In the genomic region with DNA sequence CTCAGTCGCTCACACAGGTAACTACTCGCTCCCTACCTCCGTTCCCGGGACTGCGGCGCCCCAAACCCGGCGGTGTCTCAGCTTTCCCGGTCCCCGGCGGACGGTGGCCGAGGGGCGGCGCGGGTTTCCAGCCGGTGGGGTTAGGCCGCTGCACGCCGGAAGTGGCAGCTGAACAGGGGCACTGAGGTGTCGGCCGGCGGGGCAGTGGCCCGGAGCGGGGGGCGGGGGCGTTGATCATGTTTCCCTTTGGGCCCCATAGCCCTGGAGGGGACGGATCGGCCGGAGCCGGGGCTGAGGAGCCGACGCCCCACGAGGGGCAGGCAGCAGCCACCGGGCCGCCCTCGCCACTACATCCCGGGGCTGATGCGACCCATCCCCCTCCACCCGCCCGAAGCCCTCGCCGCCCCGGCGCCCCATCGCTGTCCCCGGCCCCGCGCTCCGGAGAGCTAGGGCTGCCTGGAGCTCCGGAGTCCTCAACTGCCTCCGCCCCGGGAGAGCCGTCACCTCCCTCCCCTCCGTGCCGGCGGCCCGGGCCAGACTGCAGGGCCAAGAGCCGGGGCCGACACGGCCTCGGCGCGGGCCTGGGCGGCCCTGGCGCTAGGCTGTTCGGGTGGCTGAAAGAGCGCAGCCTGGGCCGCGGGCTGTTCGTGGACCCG, we compare ENCODE assay signal across 8 cellular contexts. TPM values are rescaled to one million over a fixed set of nuclear protein-coding genes. Genes with fewer than 3 reads are reported as not detected.
DNase-seq lines count a peak whose midpoint lies in the region; ATAC-seq and TF ChIP-seq lines count a peak whose summit lies in the region.

A gene with protein sequence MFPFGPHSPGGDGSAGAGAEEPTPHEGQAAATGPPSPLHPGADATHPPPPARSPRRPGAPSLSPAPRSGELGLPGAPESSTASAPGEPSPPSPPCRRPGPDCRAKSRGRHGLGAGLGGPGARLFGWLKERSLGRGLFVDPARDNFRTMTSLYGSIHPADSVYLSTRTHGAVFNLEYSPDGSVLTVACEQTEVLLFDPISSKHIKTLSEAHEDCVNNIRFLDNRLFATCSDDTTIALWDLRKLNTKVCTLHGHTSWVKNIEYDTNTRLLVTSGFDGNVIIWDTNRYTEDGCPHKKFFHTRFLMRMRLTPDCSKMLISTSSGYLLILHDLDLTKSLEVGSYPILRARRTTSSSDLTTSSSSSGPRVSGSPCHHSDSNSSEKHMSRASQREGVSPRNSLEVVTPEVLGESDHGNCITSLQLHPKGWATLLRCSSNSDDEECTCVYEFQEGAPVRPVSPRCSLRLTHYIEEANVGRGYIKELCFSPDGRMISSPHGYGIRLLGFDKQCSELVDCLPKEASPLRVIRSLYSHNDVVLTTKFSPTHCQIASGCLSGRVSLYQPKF (plus strand): TSS at position 167 of the 656 bp plus-strand sequence. CDS start 70 bp downstream, at position 237.

- H3K27ac Mint-ChIP-seq in activated CD4-positive, alpha-beta T cell treated with anti-CD3 and anti-CD28 coated beads, Interleukin-2, amount 10 ng/mL, durations not matched to agents 7 days and 5 days = peak within 1 kb of the TSS; percentile 92

- CTCF ChIA-PET in activated CD4-positive, alpha-beta T cell treated with anti-CD3 and anti-CD28 coated beads, Interleukin-2, amount 10 ng/mL, durations not matched to agents 7 days and 5 days (lab: Charles Lee) = interaction anchor here (0.9 to 2.8 kb wide), 2 partner anchors 11 to 219 kb away, joined by 3 to 8 read pairs; no protein-coding TSS in a partner anchor

- H3K27ac ChIP-seq in left lung = peak within 1 kb of the TSS; percentile 92

- ATAC-seq in GM18873 (IDR thresholded peaks at IDR 0.05; ENCODE audit: low FRiP score, unreplicated experiment) = peak; percentile 59
- ATAC-seq in HG03135 (IDR thresholded peaks at IDR 0.05; ENCODE audit: unreplicated experiment) = peak; percentile 66
- ATAC-seq in left lung = peak; percentile 97

- peak within 1 kb of the TSS; percentile 94 for H3K4me3 Mint-ChIP-seq in activated CD4-positive, alpha-beta T cell treated with anti-CD3 and anti-CD28 coated beads, Interleukin-2, amount 10 ng/mL, durations not matched to agents 7 days and 5 days

- H3K36me3 Mint-ChIP-seq in activated CD4-positive, alpha-beta T cell treated with anti-CD3 and anti-CD28 coated beads, Interleukin-2, amount 10 ng/mL, durations not matched to agents 7 days and 5 days (ENCODE audit: low read depth) = peaks cover 15% of the 10 kb centered on the region

- intact Hi-C loops in left lung (cut with DNase I) = no loop called here

- H3K27me3 Mint-ChIP-seq in activated CD4-positive, alpha-beta T cell treated with anti-CD3 and anti-CD28 coated beads, Interleukin-2, amount 10 ng/mL, durations not matched to agents 7 days and 5 days = no peaks in the 10 kb centered on the region

- peaks cover 43% of the 10 kb centered on the region for H3K4me1 Mint-ChIP-seq in activated CD4-positive, alpha-beta T cell treated with anti-CD3 and anti-CD28 coated beads, Interleukin-2, amount 10 ng/mL, durations not matched to agents 7 days and 5 days

- peaks cover 15 to 29% of the 10 kb centered on the region in 2 donors for H3K4me1 ChIP-seq in left lung

- DNase-seq in AG10803 (ENCODE audit: low read depth) (peak; percentile 80), NCI-H446 (lab: John Stamatoyannopoulos, UW) (peak; percentile 48 to 80), dedifferentiated amniotic fluid mesenchymal stem cell (ENCODE audit: extremely low spot score) (peak; percentile 78), left lung (peak; percentile 86 to 96)
- peak; percentile 88 for DNase-seq in activated CD4-positive, alpha-beta T cell treated with anti-CD3 and anti-CD28 coated beads, Interleukin-2, amount 10 ng/mL, durations not matched to agents 7 days and 5 days
- peak; percentile 92 to 94 for DNase-seq in stimulated activated CD4-positive, alpha-beta T cell treated with anti-CD3 and anti-CD28 coated beads, Interleukin-2, amount 100 ng/mL, for 48 hours

- TF ChIP-seq CTCF in AG10803 (conservative IDR thresholded peaks at IDR 0.05; ENCODE audit: low read length) (no peak), left lung (IDR thresholded peaks at IDR 0.05) (no peak)

- H3K9me3 ChIP-seq in left lung = no peaks in the 10 kb centered on the region

- H3K36me3 ChIP-seq in left lung = no peaks in the 10 kb centered on the region

- POLR2A ChIA-PET in activated CD4-positive, alpha-beta T cell treated with anti-CD3 and anti-CD28 coated beads, Interleukin-2, amount 10 ng/mL, durations not matched to agents 7 days and 5 days (lab: Charles Lee) = interaction anchor here (2.0 kb wide), 1 partner anchor 16 kb away, joined by 7 read pairs; the partner anchor contains the start of gene EXOSC3

- H3K4me3 ChIP-seq in AG10803 (ENCODE audit: low read length) = peak within 1 kb of the TSS; percentile 99
- H3K4me3 ChIP-seq in left lung = peak within 1 kb of the TSS; percentile 94 to 96

- H3K9me3 Mint-ChIP-seq in activated CD4-positive, alpha-beta T cell treated with anti-CD3 and anti-CD28 coated beads, Interleukin-2, amount 10 ng/mL, durations not matched to agents 7 days and 5 days = no peaks in the 10 kb centered on the region

- H3K27me3 ChIP-seq in left lung = no peaks in the 10 kb centered on the region

RNA-seq across cellular contexts. Expression of the gene that starts here (rescaled TPM):
- 10 to 100 TPM; 20.6 to 21.2 TPM for total RNA-seq in activated CD4-positive, alpha-beta T cell treated with anti-CD3 and anti-CD28 coated beads, Interleukin-2, amount 10 ng/mL, durations not matched to agents 7 days and 5 days
- total RNA-seq in left lung = 10 to 100 TPM; 24.8 to 25.3 TPM

Comparison
In these comparisons a context has a peak if more than half of its experiments do, and no peak if none do; other contexts are left out.
1. Peak in every context shown above with its lines: DNase-seq, ATAC-seq, H3K4me3 ChIP-seq and H3K27ac ChIP-seq.